18 cellular contexts compared by ENCODE assay signal in genomic region chr17:34633760-34634159, GRCh38. TPM values are rescaled to one million over a fixed set of nuclear protein-coding genes. Genes with fewer than 3 reads are reported as not detected.
"Had no signal": no experiment of that assay in that cellular context is flagged by ENCODE, and none has a peak within 500 bp of the region (broad histone marks: within the 10 kb centered on the region; RNA-seq: fewer than 3 reads in every experiment).

No MANE protein-coding gene starts in this region.

- DNase-seq: Karpas-422, Kasumi-1, MG63, MV-4-11, NCI-H1048, NCI-H1436 treated with DMSO at 0.1 percent for 48 hours, NCI-H1694, NCI-H1694 treated with DMSO at 0.1 percent for 48 hours, NCI-H1930, NCI-H2081 treated with DMSO at 0.1 percent for 48 hours, NCI-H2227 treated with DMSO at 0.1 percent for 48 hours, NCI-H226, NCI-H446, NCI-H446 treated with DMSO at 0.1 percent for 48 hours, NCI-H510A, NCI-H524 treated with DMSO at 0.1 percent for 48 hours had no signal

- H3K36me3 ChIP-seq: MG63 had no signal

- H3K4me3 ChIP-seq: MG63 had no signal

- H3K9me3 ChIP-seq: MG63 had no signal

RNA-seq across cellular contexts. Expression of gene TMEM132E, which starts 54.4 kb away (rescaled TPM):
- total RNA-seq: LHCN-M2, MCF 10A had no signal
